Comparison of ENCODE assay signal across 8 cellular contexts in the genomic region with DNA sequence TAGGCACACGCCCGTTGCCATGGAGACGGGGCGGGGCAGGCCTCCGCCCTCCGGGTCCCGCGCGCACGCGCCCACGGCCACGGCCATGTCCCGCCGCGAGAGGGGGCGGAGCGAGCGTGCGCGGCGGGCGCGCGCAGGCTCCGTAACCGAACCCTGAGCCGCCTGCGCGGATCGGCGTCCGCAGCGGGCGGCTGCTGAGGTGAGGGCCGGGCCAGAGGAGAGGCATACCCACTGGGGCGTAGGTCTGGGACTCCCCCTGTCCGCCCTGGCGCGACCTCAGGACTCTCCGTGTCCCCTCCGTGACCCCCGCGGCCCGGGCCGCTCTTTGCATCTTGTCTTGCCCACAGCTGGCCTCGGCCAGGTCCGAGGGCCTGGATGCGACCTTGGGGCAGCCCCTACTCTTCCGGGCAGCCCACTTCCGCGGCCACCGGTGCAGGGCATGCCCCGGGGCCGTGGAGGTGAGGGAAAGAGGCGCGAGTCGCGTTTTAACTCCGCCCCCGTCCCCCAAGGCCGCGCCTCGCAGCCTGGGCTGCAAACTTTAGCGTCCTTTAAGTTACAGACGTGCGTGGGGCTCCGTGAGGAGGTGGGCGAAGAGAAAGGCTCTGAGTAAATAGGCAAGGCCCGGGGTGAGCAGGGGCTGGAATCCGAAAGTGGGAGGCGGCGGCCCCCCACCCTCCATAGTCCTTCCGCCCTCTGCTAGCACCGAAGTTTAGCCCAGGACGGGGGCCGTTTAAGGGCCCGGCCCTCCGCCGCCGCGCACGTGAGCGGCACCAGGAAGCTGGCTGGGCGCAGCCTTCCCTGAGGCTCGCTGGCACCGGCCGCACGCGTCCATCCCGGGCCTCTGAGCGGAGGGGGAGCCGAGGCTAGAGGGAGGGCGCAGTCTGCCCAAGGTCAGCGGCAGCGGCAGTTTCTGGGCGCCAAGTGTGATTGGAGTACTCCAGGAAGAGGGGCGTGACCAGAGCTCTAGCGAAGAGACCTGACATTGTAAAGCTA.
DNase-seq lines count a peak whose midpoint lies in the region; ATAC-seq lines count a peak whose summit lies in the region.

A gene with protein sequence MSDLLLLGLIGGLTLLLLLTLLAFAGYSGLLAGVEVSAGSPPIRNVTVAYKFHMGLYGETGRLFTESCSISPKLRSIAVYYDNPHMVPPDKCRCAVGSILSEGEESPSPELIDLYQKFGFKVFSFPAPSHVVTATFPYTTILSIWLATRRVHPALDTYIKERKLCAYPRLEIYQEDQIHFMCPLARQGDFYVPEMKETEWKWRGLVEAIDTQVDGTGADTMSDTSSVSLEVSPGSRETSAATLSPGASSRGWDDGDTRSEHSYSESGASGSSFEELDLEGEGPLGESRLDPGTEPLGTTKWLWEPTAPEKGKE (plus strand): TSS at position 163 of the 993 bp plus-strand sequence. CDS start 3,053 bp downstream, outside the sequence.

- DNase-seq in AG08395 (ENCODE audit: low spot score): peak; percentile 99
- peak; percentile 83 for DNase-seq in NCI-H226
- DNase-seq in activated CD4-positive, alpha-beta T cell treated with anti-CD3 and anti-CD28 coated beads for 4 hours: peak; percentile 91 to 96
- DNase-seq in stimulated activated CD4-positive, alpha-beta T cell treated with anti-CD3 and anti-CD28 coated beads, Interleukin-1b, Interleukin-23, amount 100 ng/mL, for 4 hours (ENCODE audit: low read depth in 2 of 2): peak; percentile 89 to 92

- H3K27me3 ChIP-seq in layer of hippocampus (ENCODE audit: control insufficient read depth, insufficient read depth, low read length): no peaks in the 10 kb centered on the region

- H3K27ac ChIP-seq in cingulate gyrus (ENCODE audit: low read depth, low read length): peak within 1 kb of the TSS; percentile 83
- H3K27ac ChIP-seq in layer of hippocampus (ENCODE audit: low read depth, low read length): peak within 1 kb of the TSS; percentile 75

- peak; percentile 58 for ATAC-seq in GM18858 (IDR thresholded peaks at IDR 0.05; ENCODE audit: unreplicated experiment)
- ATAC-seq in HG03064 (IDR thresholded peaks at IDR 0.05; ENCODE audit: low read depth, unreplicated experiment): peak; percentile 60

Comparison
In these comparisons a context has a peak if more than half of its experiments do, and no peak if none do; other contexts are left out.
1. Peak in every context shown above with its lines: DNase-seq, ATAC-seq and H3K27ac ChIP-seq.